Comparison of ENCODE assay signal across 1 cellular context in the genomic region with DNA sequence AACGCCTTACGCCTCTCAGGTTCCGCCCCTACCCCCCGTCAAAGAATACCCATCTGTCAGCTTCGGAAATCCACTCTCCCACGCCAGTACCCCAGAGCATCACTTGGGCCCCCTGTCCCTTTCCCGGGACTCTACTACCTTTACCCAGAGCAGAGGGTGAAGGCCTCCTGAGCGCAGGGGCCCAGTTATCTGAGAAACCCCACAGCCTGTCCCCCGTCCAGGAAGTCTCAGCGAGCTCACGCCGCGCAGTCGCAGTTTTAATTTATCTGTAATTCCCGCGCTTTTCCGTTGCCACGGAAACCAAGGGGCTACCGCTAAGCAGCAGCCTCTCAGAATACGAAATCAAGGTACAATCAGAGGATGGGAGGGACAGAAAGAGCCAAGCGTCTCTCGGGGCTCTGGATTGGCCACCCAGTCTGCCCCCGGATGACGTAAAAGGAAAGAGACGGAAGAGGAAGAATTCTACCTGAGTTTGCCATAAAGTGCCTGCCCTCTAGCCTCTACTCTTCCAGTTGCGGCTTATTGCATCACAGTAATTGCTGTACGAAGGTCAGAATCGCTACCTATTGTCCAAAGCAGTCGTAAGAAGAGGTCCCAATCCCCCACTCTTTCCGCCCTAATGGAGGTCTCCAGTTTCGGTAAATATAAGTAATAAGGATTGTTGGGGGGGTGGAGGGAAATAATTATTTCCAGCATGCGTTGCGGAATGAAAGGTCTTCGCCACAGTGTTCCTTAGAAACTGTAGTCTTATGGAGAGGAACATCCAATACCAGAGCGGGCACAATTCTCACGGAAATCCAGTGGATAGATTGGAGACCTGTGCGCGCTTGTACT.
TF ChIP-seq lines count a peak whose summit lies in the region.

A gene (minus strand): TSS at position 232 of the 834 bp plus-strand sequence. CDS start 1,268 bp downstream, outside the sequence.

TF ChIP-seq in HepG2, 621 proteins besides CTCF, POLR2A, EP300 and RAD21 (continued from another document and continues in another):
- TF ChIP-seq, protein P1, sequence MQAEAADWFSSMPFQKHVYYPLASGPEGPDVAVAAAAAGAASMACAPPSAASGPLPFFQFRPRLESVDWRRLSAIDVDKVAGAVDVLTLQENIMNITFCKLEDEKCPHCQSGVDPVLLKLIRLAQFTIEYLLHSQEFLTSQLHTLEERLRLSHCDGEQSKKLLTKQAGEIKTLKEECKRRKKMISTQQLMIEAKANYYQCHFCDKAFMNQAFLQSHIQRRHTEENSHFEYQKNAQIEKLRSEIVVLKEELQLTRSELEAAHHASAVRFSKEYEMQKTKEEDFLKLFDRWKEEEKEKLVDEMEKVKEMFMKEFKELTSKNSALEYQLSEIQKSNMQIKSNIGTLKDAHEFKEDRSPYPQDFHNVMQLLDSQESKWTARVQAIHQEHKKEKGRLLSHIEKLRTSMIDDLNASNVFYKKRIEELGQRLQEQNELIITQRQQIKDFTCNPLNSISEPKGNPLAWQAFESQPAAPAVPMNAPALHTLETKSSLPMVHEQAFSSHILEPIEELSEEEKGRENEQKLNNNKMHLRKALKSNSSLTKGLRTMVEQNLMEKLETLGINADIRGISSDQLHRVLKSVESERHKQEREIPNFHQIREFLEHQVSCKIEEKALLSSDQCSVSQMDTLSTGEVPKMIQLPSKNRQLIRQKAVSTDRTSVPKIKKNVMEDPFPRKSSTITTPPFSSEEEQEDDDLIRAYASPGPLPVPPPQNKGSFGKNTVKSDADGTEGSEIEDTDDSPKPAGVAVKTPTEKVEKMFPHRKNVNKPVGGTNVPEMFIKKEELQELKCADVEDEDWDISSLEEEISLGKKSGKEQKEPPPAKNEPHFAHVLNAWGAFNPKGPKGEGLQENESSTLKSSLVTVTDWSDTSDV (CRISPR knock-in tag; IDR thresholded peaks at IDR 0.05), result no peak
- TF ChIP-seq DNMT1 (CRISPR knock-in tag; IDR thresholded peaks at IDR 0.05) (no peak), PRMT3 (CRISPR knock-in tag; IDR thresholded peaks at IDR 0.05; ENCODE audit: borderline replicate concordance, low read depth) (no peak), NFRKB (IDR thresholded peaks at IDR 0.05) (no peak; the same call in 1 of the 2 replicates), HNRNPLL (IDR thresholded peaks at IDR 0.05; ENCODE audit: low read depth, low read length, poor library complexity, severe bottlenecking) (no peak), ZBTB3 (CRISPR knock-in tag; IDR thresholded peaks at IDR 0.05; ENCODE audit: borderline replicate concordance, low read depth) (0 out of 2 replicates have a peak, but pooled peaks have one; percentile 13), MXI1 (IDR thresholded peaks at IDR 0.05; ENCODE audit: borderline replicate concordance, low read depth, low read length) (peak; percentile 100), GATAD1 (CRISPR knock-in tag; IDR thresholded peaks at IDR 0.05) (peak; percentile 97), GTF3A (CRISPR knock-in tag; conservative IDR thresholded peaks at IDR 0.05) (0 out of 2 replicates have a peak, but pooled peaks have one; percentile 38), ARNT (IDR thresholded peaks at IDR 0.05) (no peak), ZNF350 (CRISPR knock-in tag; IDR thresholded peaks at IDR 0.05; ENCODE audit: borderline replicate concordance, low read depth) (0 out of 2 replicates have a peak, but pooled peaks have one; percentile 49), DR1 (CRISPR knock-in tag; IDR thresholded peaks at IDR 0.05) (peak; percentile 71), CCDC6 (CRISPR knock-in tag; IDR thresholded peaks at IDR 0.05) (peak; percentile 85; the same call in 1 of the 2 replicates), ZNF589 (CRISPR knock-in tag; conservative IDR thresholded peaks at IDR 0.05) (0 out of 2 replicates have a peak, but pooled peaks have one; percentile 19), KAT8 (CRISPR knock-in tag; IDR thresholded peaks at IDR 0.05) (peak; percentile 99), ZKSCAN8 (CRISPR knock-in tag; IDR thresholded peaks at IDR 0.05; ENCODE audit: borderline replicate concordance) (0 out of 2 replicates have a peak, but pooled peaks have one; percentile 24), ZNF230 (CRISPR knock-in tag; IDR thresholded peaks at IDR 0.05) (peak; percentile 94), NCOA2 (CRISPR knock-in tag; IDR thresholded peaks at IDR 0.05) (peak; percentile 65), NFIB (CRISPR knock-in tag; IDR thresholded peaks at IDR 0.05; ENCODE audit: borderline replicate concordance) (no peak), GABPA (IDR thresholded peaks at IDR 0.05; ENCODE audit: low read depth, low read length) (peak; percentile 45), GABPA (CRISPR knock-in tag; IDR thresholded peaks at IDR 0.05; ENCODE audit: low read depth) (peak; percentile 91), POLR2G (IDR thresholded peaks at IDR 0.05; ENCODE audit: low read depth, low read length) (peak; percentile 92), KDM3A (CRISPR knock-in tag; IDR thresholded peaks at IDR 0.05; ENCODE audit: low read depth) (no peak), HMG20A (CRISPR knock-in tag; IDR thresholded peaks at IDR 0.05; ENCODE audit: borderline replicate concordance) (peak; percentile 39; the same call in 1 of the 2 replicates), TBL1XR1 (IDR thresholded peaks at IDR 0.05; ENCODE audit: borderline replicate concordance, low read length, partially characterized antibody) (peak; percentile 43), ZBTB20 (CRISPR knock-in tag; IDR thresholded peaks at IDR 0.05; ENCODE audit: borderline replicate concordance, low read depth) (no peak; the same call in 1 of the 2 replicates), JUND (CRISPR knock-in tag; IDR thresholded peaks at IDR 0.05) (no peak; the same call in 1 of the 2 replicates)
- TF ChIP-seq, protein P2, sequence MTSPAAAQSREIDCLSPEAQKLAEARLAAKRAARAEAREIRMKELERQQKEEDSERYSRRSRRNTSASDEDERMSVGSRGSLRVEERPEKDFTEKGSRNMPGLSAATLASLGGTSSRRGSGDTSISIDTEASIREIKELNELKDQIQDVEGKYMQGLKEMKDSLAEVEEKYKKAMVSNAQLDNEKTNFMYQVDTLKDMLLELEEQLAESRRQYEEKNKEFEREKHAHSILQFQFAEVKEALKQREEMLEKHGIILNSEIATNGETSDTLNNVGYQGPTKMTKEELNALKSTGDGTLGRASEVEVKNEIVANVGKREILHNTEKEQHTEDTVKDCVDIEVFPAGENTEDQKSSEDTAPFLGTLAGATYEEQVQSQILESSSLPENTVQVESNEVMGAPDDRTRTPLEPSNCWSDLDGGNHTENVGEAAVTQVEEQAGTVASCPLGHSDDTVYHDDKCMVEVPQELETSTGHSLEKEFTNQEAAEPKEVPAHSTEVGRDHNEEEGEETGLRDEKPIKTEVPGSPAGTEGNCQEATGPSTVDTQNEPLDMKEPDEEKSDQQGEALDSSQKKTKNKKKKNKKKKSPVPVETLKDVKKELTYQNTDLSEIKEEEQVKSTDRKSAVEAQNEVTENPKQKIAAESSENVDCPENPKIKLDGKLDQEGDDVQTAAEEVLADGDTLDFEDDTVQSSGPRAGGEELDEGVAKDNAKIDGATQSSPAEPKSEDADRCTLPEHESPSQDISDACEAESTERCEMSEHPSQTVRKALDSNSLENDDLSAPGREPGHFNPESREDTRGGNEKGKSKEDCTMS (CRISPR knock-in tag; conservative IDR thresholded peaks at IDR 0.05), result no peak
- TF ChIP-seq, protein P3, sequence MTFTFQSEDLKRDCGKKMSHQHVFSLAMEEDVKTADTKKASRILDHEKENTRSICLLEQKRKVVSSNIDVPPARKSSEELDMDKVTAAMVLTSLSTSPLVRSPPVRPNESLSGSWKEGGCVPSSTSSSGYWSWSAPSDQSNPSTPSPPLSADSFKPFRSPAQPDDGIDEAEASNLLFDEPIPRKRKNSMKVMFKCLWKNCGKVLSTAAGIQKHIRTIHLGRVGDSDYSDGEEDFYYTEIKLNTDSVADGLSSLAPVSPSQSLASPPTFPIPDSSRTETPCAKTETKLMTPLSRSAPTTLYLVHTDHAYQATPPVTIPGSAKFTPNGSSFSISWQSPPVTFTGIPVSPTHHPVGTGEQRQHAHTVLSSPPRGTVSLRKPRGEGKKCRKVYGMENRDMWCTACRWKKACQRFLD (CRISPR knock-in tag; IDR thresholded peaks at IDR 0.05; ENCODE audit: borderline replicate concordance), result peak; percentile 68; the same call in 1 of the 2 replicates
- TF ChIP-seq, protein P4, sequence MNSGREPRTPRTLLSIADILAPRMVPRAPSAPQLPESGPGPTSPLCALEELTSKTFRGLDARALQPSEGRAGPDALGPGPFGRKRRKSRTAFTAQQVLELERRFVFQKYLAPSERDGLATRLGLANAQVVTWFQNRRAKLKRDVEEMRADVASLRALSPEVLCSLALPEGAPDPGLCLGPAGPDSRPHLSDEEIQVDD (CRISPR knock-in tag; IDR thresholded peaks at IDR 0.05; ENCODE audit: borderline replicate concordance), result no peak
- TF ChIP-seq, protein P5, sequence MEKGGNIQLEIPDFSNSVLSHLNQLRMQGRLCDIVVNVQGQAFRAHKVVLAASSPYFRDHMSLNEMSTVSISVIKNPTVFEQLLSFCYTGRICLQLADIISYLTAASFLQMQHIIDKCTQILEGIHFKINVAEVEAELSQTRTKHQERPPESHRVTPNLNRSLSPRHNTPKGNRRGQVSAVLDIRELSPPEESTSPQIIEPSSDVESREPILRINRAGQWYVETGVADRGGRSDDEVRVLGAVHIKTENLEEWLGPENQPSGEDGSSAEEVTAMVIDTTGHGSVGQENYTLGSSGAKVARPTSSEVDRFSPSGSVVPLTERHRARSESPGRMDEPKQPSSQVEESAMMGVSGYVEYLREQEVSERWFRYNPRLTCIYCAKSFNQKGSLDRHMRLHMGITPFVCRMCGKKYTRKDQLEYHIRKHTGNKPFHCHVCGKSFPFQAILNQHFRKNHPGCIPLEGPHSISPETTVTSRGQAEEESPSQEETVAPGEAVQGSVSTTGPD (CRISPR knock-in tag; IDR thresholded peaks at IDR 0.05), result no peak
- TF ChIP-seq, protein P6, sequence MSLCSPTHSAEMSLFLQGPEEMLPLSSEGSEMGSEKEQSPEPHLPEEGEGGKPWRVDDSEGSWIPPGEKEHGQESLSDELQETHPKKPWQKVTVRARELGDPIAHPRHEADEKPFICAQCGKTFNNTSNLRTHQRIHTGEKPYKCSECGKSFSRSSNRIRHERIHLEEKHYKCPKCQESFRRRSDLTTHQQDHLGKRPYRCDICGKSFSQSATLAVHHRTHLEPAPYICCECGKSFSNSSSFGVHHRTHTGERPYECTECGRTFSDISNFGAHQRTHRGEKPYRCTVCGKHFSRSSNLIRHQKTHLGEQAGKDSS (CRISPR knock-in tag; IDR thresholded peaks at IDR 0.05; ENCODE audit: borderline replicate concordance, low read depth), result 0 out of 2 replicates have a peak, but pooled peaks have one; percentile 5
- TF ChIP-seq, protein P7, sequence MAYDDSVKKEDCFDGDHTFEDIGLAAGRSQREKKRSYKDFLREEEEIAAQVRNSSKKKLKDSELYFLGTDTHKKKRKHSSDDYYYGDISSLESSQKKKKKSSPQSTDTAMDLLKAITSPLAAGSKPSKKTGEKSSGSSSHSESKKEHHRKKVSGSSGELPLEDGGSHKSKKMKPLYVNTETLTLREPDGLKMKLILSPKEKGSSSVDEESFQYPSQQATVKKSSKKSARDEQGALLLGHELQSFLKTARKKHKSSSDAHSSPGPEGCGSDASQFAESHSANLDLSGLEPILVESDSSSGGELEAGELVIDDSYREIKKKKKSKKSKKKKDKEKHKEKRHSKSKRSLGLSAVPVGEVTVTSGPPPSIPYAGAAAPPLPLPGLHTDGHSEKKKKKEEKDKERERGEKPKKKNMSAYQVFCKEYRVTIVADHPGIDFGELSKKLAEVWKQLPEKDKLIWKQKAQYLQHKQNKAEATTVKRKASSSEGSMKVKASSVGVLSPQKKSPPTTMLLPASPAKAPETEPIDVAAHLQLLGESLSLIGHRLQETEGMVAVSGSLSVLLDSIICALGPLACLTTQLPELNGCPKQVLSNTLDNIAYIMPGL (CRISPR knock-in tag; IDR thresholded peaks at IDR 0.05; ENCODE audit: borderline replicate concordance in 1 of 2, low read depth in 1 of 2), result peak; percentile 9 to 40; a peak in 2 of 4 replicates
- TF ChIP-seq, protein P8, sequence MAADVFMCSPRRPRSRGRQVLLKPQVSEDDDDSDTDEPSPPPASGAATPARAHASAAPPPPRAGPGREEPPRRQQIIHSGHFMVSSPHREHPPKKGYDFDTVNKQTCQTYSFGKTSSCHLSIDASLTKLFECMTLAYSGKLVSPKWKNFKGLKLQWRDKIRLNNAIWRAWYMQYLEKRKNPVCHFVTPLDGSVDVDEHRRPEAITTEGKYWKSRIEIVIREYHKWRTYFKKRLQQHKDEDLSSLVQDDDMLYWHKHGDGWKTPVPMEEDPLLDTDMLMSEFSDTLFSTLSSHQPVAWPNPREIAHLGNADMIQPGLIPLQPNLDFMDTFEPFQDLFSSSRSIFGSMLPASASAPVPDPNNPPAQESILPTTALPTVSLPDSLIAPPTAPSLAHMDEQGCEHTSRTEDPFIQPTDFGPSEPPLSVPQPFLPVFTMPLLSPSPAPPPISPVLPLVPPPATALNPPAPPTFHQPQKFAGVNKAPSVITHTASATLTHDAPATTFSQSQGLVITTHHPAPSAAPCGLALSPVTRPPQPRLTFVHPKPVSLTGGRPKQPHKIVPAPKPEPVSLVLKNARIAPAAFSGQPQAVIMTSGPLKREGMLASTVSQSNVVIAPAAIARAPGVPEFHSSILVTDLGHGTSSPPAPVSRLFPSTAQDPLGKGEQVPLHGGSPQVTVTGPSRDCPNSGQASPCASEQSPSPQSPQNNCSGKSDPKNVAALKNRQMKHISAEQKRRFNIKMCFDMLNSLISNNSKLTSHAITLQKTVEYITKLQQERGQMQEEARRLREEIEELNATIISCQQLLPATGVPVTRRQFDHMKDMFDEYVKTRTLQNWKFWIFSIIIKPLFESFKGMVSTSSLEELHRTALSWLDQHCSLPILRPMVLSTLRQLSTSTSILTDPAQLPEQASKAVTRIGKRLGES (CRISPR knock-in tag; IDR thresholded peaks at IDR 0.05; ENCODE audit: borderline replicate concordance), result no peak; the same call in 1 of the 2 replicates
- TF ChIP-seq, protein P9, sequence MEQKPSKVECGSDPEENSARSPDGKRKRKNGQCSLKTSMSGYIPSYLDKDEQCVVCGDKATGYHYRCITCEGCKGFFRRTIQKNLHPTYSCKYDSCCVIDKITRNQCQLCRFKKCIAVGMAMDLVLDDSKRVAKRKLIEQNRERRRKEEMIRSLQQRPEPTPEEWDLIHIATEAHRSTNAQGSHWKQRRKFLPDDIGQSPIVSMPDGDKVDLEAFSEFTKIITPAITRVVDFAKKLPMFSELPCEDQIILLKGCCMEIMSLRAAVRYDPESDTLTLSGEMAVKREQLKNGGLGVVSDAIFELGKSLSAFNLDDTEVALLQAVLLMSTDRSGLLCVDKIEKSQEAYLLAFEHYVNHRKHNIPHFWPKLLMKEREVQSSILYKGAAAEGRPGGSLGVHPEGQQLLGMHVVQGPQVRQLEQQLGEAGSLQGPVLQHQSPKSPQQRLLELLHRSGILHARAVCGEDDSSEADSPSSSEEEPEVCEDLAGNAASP (CRISPR knock-in tag; IDR thresholded peaks at IDR 0.05; ENCODE audit: borderline replicate concordance), result 0 out of 2 replicates have a peak, but pooled peaks have one; percentile 46
- TF ChIP-seq, protein P10, sequence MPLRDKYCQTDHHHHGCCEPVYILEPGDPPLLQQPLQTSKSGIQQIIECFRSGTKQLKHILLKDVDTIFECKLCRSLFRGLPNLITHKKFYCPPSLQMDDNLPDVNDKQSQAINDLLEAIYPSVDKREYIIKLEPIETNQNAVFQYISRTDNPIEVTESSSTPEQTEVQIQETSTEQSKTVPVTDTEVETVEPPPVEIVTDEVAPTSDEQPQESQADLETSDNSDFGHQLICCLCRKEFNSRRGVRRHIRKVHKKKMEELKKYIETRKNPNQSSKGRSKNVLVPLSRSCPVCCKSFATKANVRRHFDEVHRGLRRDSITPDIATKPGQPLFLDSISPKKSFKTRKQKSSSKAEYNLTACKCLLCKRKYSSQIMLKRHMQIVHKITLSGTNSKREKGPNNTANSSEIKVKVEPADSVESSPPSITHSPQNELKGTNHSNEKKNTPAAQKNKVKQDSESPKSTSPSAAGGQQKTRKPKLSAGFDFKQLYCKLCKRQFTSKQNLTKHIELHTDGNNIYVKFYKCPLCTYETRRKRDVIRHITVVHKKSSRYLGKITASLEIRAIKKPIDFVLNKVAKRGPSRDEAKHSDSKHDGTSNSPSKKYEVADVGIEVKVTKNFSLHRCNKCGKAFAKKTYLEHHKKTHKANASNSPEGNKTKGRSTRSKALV (CRISPR knock-in tag; IDR thresholded peaks at IDR 0.05), result no peak
